ENCODE assay signal across 33 cellular contexts in genomic region chr5:155481182-155481581, GRCh38.
"Had no signal": no experiment of that assay in that cellular context is flagged by ENCODE, and none has a peak within 500 bp of the region (broad histone marks: within the 10 kb centered on the region; RNA-seq: fewer than 3 reads in every experiment).

No MANE protein-coding gene starts in this region.

- H3K36me3 ChIP-seq: adrenal gland, breast epithelium, SJCRH30 had no signal

- ATAC-seq: activated naive CD4-positive, alpha-beta T cell treated with anti-CD3 and anti-CD28 coated beads, Interleukin-2, amount 50 U/mL, for 72 hours; activated T-cell treated with anti-CD3 and anti-CD28 coated beads, Interleukin-2, amount 50 U/mL, for 4 hours; body of pancreas had no signal

- H3K4me3 ChIP-seq: adrenal gland, body of pancreas, breast epithelium, PC-9, SJCRH30, SK-N-MC had no signal

- DNase-seq: activated CD4-positive, alpha-beta memory T cell treated with anti-CD3 and anti-CD28 coated beads for 36 hours; activated CD4-positive, alpha-beta T cell treated with anti-CD3 and anti-CD28 coated beads for 4 hours; activated CD4-positive, alpha-beta T cell treated with anti-CD3 and anti-CD28 coated beads, Interleukin-2, amount 50 U/mL, for 1 hour; activated CD8-positive, alpha-beta memory T cell treated with anti-CD3 and anti-CD28 coated beads, Interleukin-2, amount 50 U/mL, for 4 hours; activated gamma-delta T cell treated with Interleukin-2 at 50 U/mL for 16 hours; activated naive CD4-positive, alpha-beta T cell treated with anti-CD3 and anti-CD28 coated beads for 36 hours; activated T-cell treated with anti-CD3 and anti-CD28 coated beads for 4 hours; activated T-cell treated with anti-CD3 and anti-CD28 coated beads, Interleukin-2, amount 50 U/mL, for 4 hours; adrenal gland; body of pancreas; caudate nucleus; Karpas-422; KBM-7; NCI-H1105; NCI-H1417 treated with DMSO at 0.1 percent for 48 hours; NCI-H187 treated with DMSO at 0.1 percent for 48 hours; NCI-H2081; NCI-H2171 treated with DMSO at 0.1 percent for 48 hours; NCI-H2227 treated with DMSO at 0.1 percent for 48 hours; NCI-H446; NCI-H510A treated with DMSO at 0.1 percent for 48 hours; NCI-H526 treated with DMSO at 0.1 percent for 48 hours; NK-92 treated with Interleukin-12 subunit alpha and Interleukin-12 subunit beta, amount 100 ng/mL, for 24 hours; PC-9; SHP77; SJCRH30; T1000 had no signal

- H3K9me3 ChIP-seq: adrenal gland, body of pancreas, breast epithelium, SJCRH30 had no signal

- H2AFZ ChIP-seq: PC-9 had no signal

- H3K4me1 ChIP-seq: adrenal gland, body of pancreas, breast epithelium, SJCRH30 had no signal

- H3K27ac ChIP-seq: adrenal gland, body of pancreas, breast epithelium, PC-9, RWPE1, SJCRH30, SK-N-MC had no signal

- H3K4me2 ChIP-seq: PC-9 had no signal

- FAIRE-seq: astrocyte, RCC 7860 had no signal

- H3K27me3 ChIP-seq: adrenal gland, body of pancreas, breast epithelium, SJCRH30 had no signal
